ENCODE assay signal across 8 cellular contexts in the genomic region with DNA sequence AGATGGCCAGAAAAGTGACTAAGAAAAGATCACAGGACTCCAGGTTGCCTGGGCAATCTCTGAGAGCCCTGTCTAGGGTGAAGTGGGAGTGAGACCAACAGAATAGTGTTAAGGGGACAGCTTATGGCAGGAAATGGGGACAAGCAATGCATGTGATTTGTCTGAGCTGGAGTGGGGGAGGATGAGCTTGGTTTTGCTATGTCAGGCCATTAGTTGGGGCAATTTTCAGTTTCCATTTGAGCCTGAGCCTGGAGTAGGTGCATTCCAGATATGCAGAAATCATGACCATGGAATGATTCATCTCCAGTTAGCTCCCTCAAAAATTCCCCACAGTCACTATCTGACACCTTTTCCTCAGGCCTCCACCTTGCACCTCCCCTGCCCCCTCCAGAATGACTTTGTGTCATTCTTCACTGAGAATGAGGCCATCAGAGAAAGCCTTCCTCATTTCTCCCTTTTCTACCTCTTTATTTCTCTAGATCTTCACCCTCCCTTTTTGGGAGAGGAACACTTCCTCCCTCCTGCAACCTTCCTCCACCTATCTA.
A peak's percentile ranks its signal among the peaks of the same experiment; 100 is the strongest.
DNase-seq lines count a peak whose midpoint lies in the region; ATAC-seq and TF ChIP-seq lines count a peak whose summit lies in the region.

No MANE protein-coding gene starts in this region.

- POLR2A ChIA-PET in T-cell (lab: Charles Lee) = no interaction called here

- ATAC-seq in HG02571 (IDR thresholded peaks at IDR 0.05; ENCODE audit: unreplicated experiment) (peak; percentile 44), T-cell (replicated peaks in 1 of 4) (no peak)

- in situ Hi-C loops in G401 (cut with HindIII; ENCODE audit: low sequenced_read_pairs) = no loop called here

- no peaks in the 10 kb centered on the region for H3K36me3 Mint-ChIP-seq in T-cell

- H3K4me1 ChIP-seq in OCI-LY3 (ENCODE audit: low read length) = peaks cover 44% of the 10 kb centered on the region

- H3K36me3 ChIP-seq in OCI-LY3 (replicated peaks; ENCODE audit: low read depth, low read length) = no peaks in the 10 kb centered on the region

- peak; percentile 33 to 49 for DNase-seq in activated CD4-positive, alpha-beta T cell treated with anti-CD3 and anti-CD28 coated beads for 24 hours (ENCODE audit: low read depth in 2 of 2)
- DNase-seq in activated CD4-positive, alpha-beta T cell treated with anti-CD3 and anti-CD28 coated beads, Interleukin-2, amount 50 U/mL, for 4 hours = no peak
- peak; percentile 82 for DNase-seq in islet precursor cell
- no peak for DNase-seq in T-cell
- DNase-seq in SKM-1 (lab: John Stamatoyannopoulos, UW; ENCODE audit: unreplicated experiment) = no peak
- no peak for DNase-seq in G401 (ENCODE audit: low spot score)

- H3K27ac ChIP-seq in OCI-LY3 (ENCODE audit: low read length) = peak overlapping the region; percentile 57

- H3K79me2 ChIP-seq in OCI-LY3 (ENCODE audit: low read length) = no peaks in the 10 kb centered on the region

- H3K9me3 ChIP-seq in OCI-LY3 (ENCODE audit: insufficient read depth, low read length) = no peaks in the 10 kb centered on the region

- H3K27ac Mint-ChIP-seq in T-cell = no peak overlapping the region

- TF ChIP-seq CTCF in OCI-LY3 (IDR thresholded peaks at IDR 0.05; ENCODE audit: low read depth, low read length) = no peak

- peak overlapping the region; percentile 40 for H3K4me2 ChIP-seq in OCI-LY3 (ENCODE audit: low read length)

- H4K20me1 ChIP-seq in OCI-LY3 (ENCODE audit: insufficient read depth, low read length) = no peaks in the 10 kb centered on the region

- H2AFZ ChIP-seq in OCI-LY3 (ENCODE audit: low read depth, low read length) = peak overlapping the region; percentile 51; the same call in 1 of the 2 replicates

- H3K4me3 ChIP-seq in OCI-LY3 (ENCODE audit: low read length) = no peak overlapping the region

- H3K9ac ChIP-seq in OCI-LY3 (ENCODE audit: low read length) = no peak overlapping the region; the same call in 1 of the 2 replicates

- peaks cover 0 to 3% (median under 1%) of the 10 kb centered on the region in 3 donors for H3K9me3 Mint-ChIP-seq in T-cell

- H3K4me3 Mint-ChIP-seq in T-cell = no peak overlapping the region

- H3K27me3 ChIP-seq in OCI-LY3 (ENCODE audit: low read depth, low read length) = no peaks in the 10 kb centered on the region

- CTCF ChIA-PET in T-cell (lab: Charles Lee) = interaction anchor here in 1 of 2 donors (0.9 kb wide), 1 partner anchor 19 kb away, joined by 4 read pairs; no protein-coding TSS in a partner anchor

- H3K27me3 Mint-ChIP-seq in T-cell = no peaks in the 10 kb centered on the region

- H3K4me1 Mint-ChIP-seq in T-cell = peaks cover 25 to 29% (median 25%) of the 10 kb centered on the region in 3 donors

Comparison
In these comparisons a context has a peak if more than half of its experiments do, and no peak if none do; other contexts are left out.
1. DNase-seq: peak in activated CD4-positive, alpha-beta T cell treated with anti-CD3 and anti-CD28 coated beads for 24 hours (2 of 2) and islet precursor cell (single experiment); none in activated CD4-positive, alpha-beta T cell treated with anti-CD3 and anti-CD28 coated beads, Interleukin-2, amount 50 U/mL, for 4 hours (0 of 2), T-cell (0 of 34), SKM-1 (single experiment) and G401 (single experiment).